In genomic region chr10:105756386-105756785, GRCh38 we compare ENCODE assay signal across 20 cellular contexts.
DNase-seq lines count a peak whose midpoint lies in the region; ATAC-seq and TF ChIP-seq lines count a peak whose summit lies in the region.
"Had no signal": no experiment of that assay in that cellular context is flagged by ENCODE, and none has a peak within 500 bp of the region (broad histone marks: within the 10 kb centered on the region; RNA-seq: fewer than 3 reads in every experiment).

No MANE protein-coding gene starts in this region.

- H3K36me3 ChIP-seq in heart left ventricle, result no peaks in the 10 kb centered on the region
- H3K36me3 ChIP-seq: HAP-1 had no signal

- TF ChIP-seq CTCF in heart left ventricle (IDR thresholded peaks at IDR 0.05), result no peak

- H3K9me3 ChIP-seq in heart left ventricle, result no peaks in the 10 kb centered on the region
- H3K9me3 ChIP-seq: A549, HAP-1 had no signal

- intact Hi-C loops in Right ventricle myocardium superior (cut with DNase I), result no loop called here
- intact Hi-C loops in heart left ventricle (cut with DNase I), result no loop called here
- intact Hi-C loops in left ventricle myocardium superior (cut with micrococcal nuclease), result no loop called here

- DNase-seq in Right ventricle myocardium superior (no peak), heart left ventricle (no peak), left ventricle myocardium superior (no peak), NCI-H2107 treated with DMSO at 0.1 percent for 48 hours (lab: John Stamatoyannopoulos, UW; ENCODE audit: unreplicated experiment) (no peak), NCI-H748 treated with DMSO at 0.1 percent for 48 hours (lab: John Stamatoyannopoulos, UW) (no peak), HuH-7 (ENCODE audit: low spot score) (no peak)
- DNase-seq: 8988T; ACHN; AML-193; C1 segment of cervical spinal cord; Calu3; CD4-positive, alpha-beta memory T cell; COR-L47; DMS53; DMS79 treated with DMSO at 0.1 percent for 48 hours; GF-D8; GOT3; HFFc6 had no signal

- no peaks in the 10 kb centered on the region for H3K27me3 ChIP-seq in heart left ventricle

- no peak overlapping the region for H3K27ac ChIP-seq in heart left ventricle
- H3K27ac ChIP-seq: A549 had no signal

- H3K4me1 ChIP-seq in heart left ventricle, result peaks cover 0 to 17% (median 1%) of the 10 kb centered on the region in 12 donors
- H3K4me1 ChIP-seq: A549, HAP-1 had no signal

- 7 to 19% (median 12%) methylated on average over 3 of the region's 3 CpGs for WGBS in heart left ventricle, 4 donors

- ATAC-seq in Right ventricle myocardium superior (ENCODE audit: poor library complexity) (peak; percentile 66), heart left ventricle (peak in 3 of 4 donors; percentile 51 to 66 (median 61)), left ventricle myocardium superior (peak; percentile 65)
- ATAC-seq: A549 had no signal

- no peak for TF ChIP-seq POLR2A in heart left ventricle (IDR thresholded peaks at IDR 0.05)

- H3K4me3 ChIP-seq in heart left ventricle, result no peak overlapping the region
- H3K4me3 ChIP-seq: A549, HAP-1 had no signal
